In genomic region chr2:32958836-32959235, GRCh38 we compare ENCODE assay signal across 23 cellular contexts. TPM values are rescaled to one million over a fixed set of nuclear protein-coding genes. Genes with fewer than 3 reads are reported as not detected.
DNase-seq lines count a peak whose midpoint lies in the region; ATAC-seq and TF ChIP-seq lines count a peak whose summit lies in the region.
"Had no signal": no experiment of that assay in that cellular context is flagged by ENCODE, and none has a peak within 500 bp of the region (broad histone marks: within the 10 kb centered on the region; RNA-seq: fewer than 3 reads in every experiment).

No MANE protein-coding gene starts in this region.

- peaks cover 12% of the 10 kb centered on the region for H3K27me3 Mint-ChIP-seq in activated CD4-positive, alpha-beta T cell treated with anti-CD3 and anti-CD28 coated beads, Interleukin-2, amount 10 ng/mL, durations not matched to agents 7 days and 5 days
- H3K27me3 Mint-ChIP-seq in mesothelial cell of epicardium (ENCODE audit: low read depth): no peaks in the 10 kb centered on the region

- peaks cover 6% of the 10 kb centered on the region for H3K36me3 ChIP-seq in left ventricle myocardium inferior

- TF ChIP-seq CTCF in left ventricle myocardium inferior (IDR thresholded peaks at IDR 0.05; ENCODE audit: borderline replicate concordance) (no peak), mesothelial cell of epicardium (IDR thresholded peaks at IDR 0.05; ENCODE audit: unreplicated experiment) (no peak)

- H3K36me3 Mint-ChIP-seq in activated CD4-positive, alpha-beta T cell treated with anti-CD3 and anti-CD28 coated beads, Interleukin-2, amount 10 ng/mL, durations not matched to agents 7 days and 5 days (ENCODE audit: low read depth): no peaks in the 10 kb centered on the region
- H3K36me3 Mint-ChIP-seq in mesothelial cell of epicardium: peaks cover 10% of the 10 kb centered on the region

- peaks cover 54% of the 10 kb centered on the region for H3K4me1 ChIP-seq in left ventricle myocardium inferior

- H3K4me1 Mint-ChIP-seq in activated CD4-positive, alpha-beta T cell treated with anti-CD3 and anti-CD28 coated beads, Interleukin-2, amount 10 ng/mL, durations not matched to agents 7 days and 5 days: no peaks in the 10 kb centered on the region
- peaks cover 3% of the 10 kb centered on the region for H3K4me1 Mint-ChIP-seq in mesothelial cell of epicardium

- H3K9me3 ChIP-seq in left ventricle myocardium inferior (replicated peaks): no peaks in the 10 kb centered on the region

- CTCF ChIA-PET in activated CD4-positive, alpha-beta T cell treated with anti-CD3 and anti-CD28 coated beads, Interleukin-2, amount 10 ng/mL, durations not matched to agents 7 days and 5 days (lab: Charles Lee): no interaction called here

- no peak for DNase-seq in left ventricle myocardium inferior
- DNase-seq in cardiac septum (ENCODE audit: low spot score): no peak
- peak; percentile 79 for DNase-seq in fibroblast of gingiva (ENCODE audit: low read depth)
- DNase-seq in myocyte (ENCODE audit: low read depth): peak; percentile 25
- DNase-seq in T-helper 2 cell: no peak
- DNase-seq in activated CD4-positive, alpha-beta T cell treated with anti-CD3 and anti-CD28 coated beads, Interleukin-2, amount 10 ng/mL, durations not matched to agents 7 days and 5 days: no peak
- DNase-seq in mesothelial cell of epicardium (ENCODE audit: low spot score in 2 of 2, unreplicated experiment in 2 of 2): no peak
- DNase-seq: 8988T, Calu3, DND-41, H9, KBM-7, MV-4-11, NCI-H1105, NCI-H1436 treated with DMSO at 0.1 percent for 48 hours, NCI-H187 treated with DMSO at 0.1 percent for 48 hours, NCI-H2107, NCI-H524, NCI-H748 treated with DMSO at 0.1 percent for 48 hours, RPMI8226, SHP77 had no signal

- POLR2A ChIA-PET in activated CD4-positive, alpha-beta T cell treated with anti-CD3 and anti-CD28 coated beads, Interleukin-2, amount 10 ng/mL, durations not matched to agents 7 days and 5 days (lab: Charles Lee): no interaction called here

- H3K4me3 Mint-ChIP-seq in activated CD4-positive, alpha-beta T cell treated with anti-CD3 and anti-CD28 coated beads, Interleukin-2, amount 10 ng/mL, durations not matched to agents 7 days and 5 days: no peak overlapping the region
- no peak overlapping the region for H3K4me3 Mint-ChIP-seq in mesothelial cell of epicardium
- H3K4me3 Mint-ChIP-seq: GM23338, H9 had no signal

- intact Hi-C loops in left ventricle myocardium inferior (cut with micrococcal nuclease): no loop called here
- intact Hi-C loops in cardiac septum (cut with DNase I): no loop called here

- no peak for ATAC-seq in SK-N-SH treated with all-trans-retinoic acid at 6 μM for 48 hours
- ATAC-seq: GM23338 had no signal

- no peak overlapping the region for H3K27ac Mint-ChIP-seq in activated CD4-positive, alpha-beta T cell treated with anti-CD3 and anti-CD28 coated beads, Interleukin-2, amount 10 ng/mL, durations not matched to agents 7 days and 5 days
- H3K27ac Mint-ChIP-seq in mesothelial cell of epicardium: no peak overlapping the region
- H3K27ac Mint-ChIP-seq: GM23338, H9 had no signal

- no peaks in the 10 kb centered on the region for H3K27me3 ChIP-seq in left ventricle myocardium inferior (ENCODE audit: low read depth)

- H3K9me3 Mint-ChIP-seq in activated CD4-positive, alpha-beta T cell treated with anti-CD3 and anti-CD28 coated beads, Interleukin-2, amount 10 ng/mL, durations not matched to agents 7 days and 5 days: no peaks in the 10 kb centered on the region
- no peaks in the 10 kb centered on the region for H3K9me3 Mint-ChIP-seq in mesothelial cell of epicardium
- H3K9me3 Mint-ChIP-seq: GM23338, H9 had no signal

- peak overlapping the region; percentile 27 for H3K27ac ChIP-seq in left ventricle myocardium inferior (replicated peaks)

- H3K4me3 ChIP-seq in left ventricle myocardium inferior: no peak overlapping the region
- H3K4me3 ChIP-seq: GM23338 had no signal

TF ChIP-seq in SK-N-SH treated with all-trans-retinoic acid at 6 μM for 48 hours, 23 proteins besides CTCF, POLR2A, EP300 and RAD21:
- TF ChIP-seq ZNF8 (CRISPR knock-in tag; IDR thresholded peaks at IDR 0.05): no peak
- TF ChIP-seq PPARA (CRISPR knock-in tag; IDR thresholded peaks at IDR 0.05; ENCODE audit: borderline replicate concordance): no peak
- TF ChIP-seq ZNF70 (CRISPR knock-in tag; IDR thresholded peaks at IDR 0.05): no peak
- no peak for TF ChIP-seq ZFP30 (CRISPR knock-in tag; IDR thresholded peaks at IDR 0.05)
- no peak for TF ChIP-seq POU6F1 (CRISPR knock-in tag; IDR thresholded peaks at IDR 0.05; ENCODE audit: borderline replicate concordance, low read depth)
- TF ChIP-seq ARNTL (CRISPR knock-in tag; IDR thresholded peaks at IDR 0.05; ENCODE audit: borderline replicate concordance, low read depth): no peak
- TF ChIP-seq ISL1 (CRISPR knock-in tag; IDR thresholded peaks at IDR 0.05): no peak
- no peak for TF ChIP-seq ZFP3 (CRISPR knock-in tag; IDR thresholded peaks at IDR 0.05)
- no peak for TF ChIP-seq ESRRG (CRISPR knock-in tag; IDR thresholded peaks at IDR 0.05)
- TF ChIP-seq SNAI2 (CRISPR knock-in tag; IDR thresholded peaks at IDR 0.05): no peak
- TF ChIP-seq ZNF565 (CRISPR knock-in tag; conservative IDR thresholded peaks at IDR 0.05; ENCODE audit: low read depth): no peak
- TF ChIP-seq GLIS3 (CRISPR knock-in tag; IDR thresholded peaks at IDR 0.05): no peak
- no peak for TF ChIP-seq OSR1 (CRISPR knock-in tag; IDR thresholded peaks at IDR 0.05)
- TF ChIP-seq TCF4 (CRISPR knock-in tag; IDR thresholded peaks at IDR 0.05; ENCODE audit: borderline replicate concordance): no peak
- TF ChIP-seq BACH2 (CRISPR knock-in tag; IDR thresholded peaks at IDR 0.05; ENCODE audit: borderline replicate concordance): no peak
- TF ChIP-seq CREB5 (CRISPR knock-in tag; IDR thresholded peaks at IDR 0.05; ENCODE audit: low read depth): no peak
TF ChIP-seq in SK-N-SH treated with all-trans-retinoic acid at 6 μM for 48 hours: peak in this region for 0.

RNA-seq across cellular contexts. Expression of gene LTBP1, which starts 12.1 kb away (rescaled TPM):
- 88.9 TPM for total RNA-seq in left ventricle myocardium inferior
- 124 TPM for total RNA-seq in cardiac septum
- total RNA-seq in myocyte: 14.4 and 26.2 TPM in 2 replicates
- polyA plus RNA-seq in myocyte (2012): 5.3 TPM
- total RNA-seq in activated CD4-positive, alpha-beta T cell treated with anti-CD3 and anti-CD28 coated beads, Interleukin-2, amount 10 ng/mL, durations not matched to agents 7 days and 5 days: under 1 TPM; 0.17 to 0.27 TPM
- 73.9 to 80.2 TPM (median 75.3 TPM) in 3 replicates for total RNA-seq in mesothelial cell of epicardium

Comparison
In these comparisons a context has a peak if more than half of its experiments do, and no peak if none do; other contexts are left out.
1. DNase-seq: peak in fibroblast of gingiva (single experiment) and myocyte (single experiment); none in left ventricle myocardium inferior (single experiment), cardiac septum (single experiment), T-helper 2 cell (0 of 5), activated CD4-positive, alpha-beta T cell treated with anti-CD3 and anti-CD28 coated beads, Interleukin-2, amount 10 ng/mL, durations not matched to agents 7 days and 5 days (single experiment) and mesothelial cell of epicardium (0 of 2).
2. RNA of gene LTBP1, which starts 12.1 kb away (total RNA-seq): 124 TPM in cardiac septum (single experiment), 88.9 TPM in left ventricle myocardium inferior (single experiment), 73.9 to 80.2 TPM in mesothelial cell of epicardium and 14.4 to 26.2 TPM in myocyte; 0.17 to 0.27 TPM in activated CD4-positive, alpha-beta T cell treated with anti-CD3 and anti-CD28 coated beads, Interleukin-2, amount 10 ng/mL, durations not matched to agents 7 days and 5 days; every median in the first group is over 10 times any median in the second.